In genomic region chr19:17183858-17184271, GRCh38 we compare ENCODE assay signal across 10 cellular contexts. TPM values are rescaled to one million over a fixed set of nuclear protein-coding genes. Genes with fewer than 3 reads are reported as not detected.
A peak's percentile ranks its signal among the peaks of the same experiment; 100 is the strongest.
DNase-seq lines count a peak whose midpoint lies in the region; ATAC-seq and TF ChIP-seq lines count a peak whose summit lies in the region.
"Had no signal": no experiment of that assay in that cellular context is flagged by ENCODE, and none has a peak within 500 bp of the region (broad histone marks: within the 10 kb centered on the region; RNA-seq: fewer than 3 reads in every experiment).

No MANE protein-coding gene starts in this region.

- peak overlapping the region; percentile 88 for H3K4me3 Mint-ChIP-seq in T-helper 17 cell

- no peaks in the 10 kb centered on the region for H3K27me3 Mint-ChIP-seq in T-helper 17 cell

- H3K4me1 Mint-ChIP-seq in T-helper 17 cell: peaks cover 18% of the 10 kb centered on the region

- peak overlapping the region; percentile 72 to 90 (median 83); a peak in 21 of 22 replicates for H3K27ac ChIP-seq in BLaER1 treated with 17β-estradiol and CSF1 and Interleukin-3, amounts not matched to agents 10 nM and 100 nM
- H3K27ac ChIP-seq: ovary, SK-N-MC had no signal

- no peaks in the 10 kb centered on the region for H3K27me3 ChIP-seq in BLaER1 treated with 17β-estradiol and CSF1 and Interleukin-3, amounts not matched to agents 10 nM and 100 nM
- H3K27me3 ChIP-seq: ovary had no signal

- peaks cover 57 to 84% (median 70%) of the 10 kb centered on the region in 11 experiments for H3K36me3 ChIP-seq in BLaER1 treated with 17β-estradiol and CSF1 and Interleukin-3, amounts not matched to agents 10 nM and 100 nM
- H3K36me3 ChIP-seq: ovary had no signal

- H3K9me3 ChIP-seq in BLaER1 treated with 17β-estradiol and CSF1 and Interleukin-3, amounts not matched to agents 10 nM and 100 nM (replicated peaks in 1 of 11): no peaks in the 10 kb centered on the region
- H3K9me3 ChIP-seq in T-helper 17 cell (ENCODE audit: control insufficient read depth, low read length, poor library complexity, severe bottlenecking): no peaks in the 10 kb centered on the region
- H3K9me3 ChIP-seq: ovary had no signal

- peak overlapping the region; percentile 91 for H3K27ac Mint-ChIP-seq in T-helper 17 cell

- H4K20me1 ChIP-seq in BLaER1 treated with 17β-estradiol and CSF1 and Interleukin-3, amounts not matched to agents 10 nM and 100 nM: peaks cover 0 to 3% (median 0%) of the 10 kb centered on the region in 11 experiments; a peak in 3 of 22 replicates

- H3K9ac ChIP-seq in BLaER1 treated with 17β-estradiol and CSF1 and Interleukin-3, amounts not matched to agents 10 nM and 100 nM: peak overlapping the region; percentile 63 to 82 (median 77); a peak in 21 of 22 replicates

- peaks cover 2% of the 10 kb centered on the region for H3K36me3 Mint-ChIP-seq in T-helper 17 cell (ENCODE audit: low read depth)

- peaks cover 39 to 49% (median 46%) of the 10 kb centered on the region in 10 experiments for H3K4me1 ChIP-seq in BLaER1 treated with 17β-estradiol and CSF1 and Interleukin-3, amounts not matched to agents 10 nM and 100 nM

- DNase-seq in T-helper 17 cell: no peak
- DNase-seq in left colon: no peak
- no peak for DNase-seq in effector CD8-positive, alpha-beta T cell (lab: John Stamatoyannopoulos, UW)
- DNase-seq in NCI-H187 treated with DMSO at 0.1 percent for 48 hours (lab: John Stamatoyannopoulos, UW): no peak
- DNase-seq: ovary had no signal

- intact Hi-C loops in left colon (cut with DNase I, micrococcal nuclease): no loop called here

- H3K4me2 ChIP-seq in BLaER1 treated with 17β-estradiol and CSF1 and Interleukin-3, amounts not matched to agents 10 nM and 100 nM: peak overlapping the region; percentile 85 to 99 (median 96)

- H3K4me3 ChIP-seq in BLaER1 treated with 17β-estradiol and CSF1 and Interleukin-3, amounts not matched to agents 10 nM and 100 nM: peak overlapping the region; percentile 31 to 58 (median 44)
- H3K4me3 ChIP-seq: ovary, SK-N-MC had no signal

- ATAC-seq in GM19438 (IDR thresholded peaks at IDR 0.05; ENCODE audit: low read depth, unreplicated experiment): peak; percentile 63
- ATAC-seq in T-helper 17 cell: peak; percentile 69
- peak; percentile 24 for ATAC-seq in left colon
- no peak for ATAC-seq in SK-N-SH treated with all-trans-retinoic acid at 6 μM for 48 hours
- ATAC-seq in GM18870 (IDR thresholded peaks at IDR 0.05; ENCODE audit: unreplicated experiment): no peak

TF ChIP-seq in SK-N-SH treated with all-trans-retinoic acid at 6 μM for 48 hours, 23 proteins besides CTCF, POLR2A, EP300 and RAD21:
- no peak for TF ChIP-seq ARNTL (CRISPR knock-in tag; IDR thresholded peaks at IDR 0.05; ENCODE audit: borderline replicate concordance, low read depth)

RNA-seq across cellular contexts. Expression of gene USE1, which starts 31.3 kb away (rescaled TPM):
- total RNA-seq in T-helper 17 cell: 10 to 100 TPM; 21.7 to 23.1 TPM
- total RNA-seq in left colon: 10 to 100 TPM; 22.0 to 25.6 TPM

RNA-seq across cellular contexts. Expression of gene OCEL1, which starts 42.2 kb away (rescaled TPM):
- 10 to 100 TPM; 13.9 to 14.9 TPM for total RNA-seq in T-helper 17 cell
- 10 to 100 TPM; 44.7 to 64.5 TPM for total RNA-seq in left colon

Comparison
In these comparisons a context has a peak if more than half of its experiments do, and no peak if none do; other contexts are left out.
1. ATAC-seq: peak in GM19438 (single experiment), T-helper 17 cell (single experiment) and left colon (single experiment); none in SK-N-SH treated with all-trans-retinoic acid at 6 μM for 48 hours (single experiment) and GM18870 (single experiment).